ENCODE assay signal across 8 cellular contexts in the genomic region with DNA sequence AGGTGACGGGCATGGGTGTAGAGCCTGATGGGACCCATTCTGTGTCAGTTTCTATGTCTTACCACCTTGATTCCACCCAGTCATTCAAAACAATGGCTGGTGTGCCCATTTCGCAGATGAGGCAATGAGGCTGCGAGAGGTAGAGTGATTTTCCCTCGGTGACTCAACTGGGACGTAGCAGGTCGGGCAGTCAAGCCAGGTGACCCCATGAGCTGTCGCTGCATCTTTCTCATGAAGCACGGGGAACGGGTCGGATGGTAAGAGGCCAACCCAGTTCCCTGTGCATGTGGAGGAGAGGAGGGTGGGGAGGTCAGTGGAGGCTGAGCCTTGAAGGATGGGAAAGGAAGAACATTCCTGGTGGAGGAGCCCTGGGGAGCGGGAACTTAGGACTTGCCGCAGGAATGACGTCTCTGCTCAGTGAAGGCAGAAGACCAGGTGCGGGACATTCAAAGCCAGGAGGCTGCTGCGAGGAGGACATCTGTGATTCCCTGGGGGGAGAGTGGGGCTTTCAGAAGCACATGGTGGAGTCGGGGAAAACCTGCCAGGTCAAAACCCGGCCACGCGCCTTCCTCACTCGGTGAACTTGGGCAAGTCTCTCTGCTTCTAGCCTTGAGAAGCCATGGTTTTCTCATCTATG.
A peak's percentile ranks its signal among the peaks of the same experiment; 100 is the strongest.
DNase-seq lines count a peak whose midpoint lies in the region; ATAC-seq and TF ChIP-seq lines count a peak whose summit lies in the region.

No MANE protein-coding gene starts in this region.

- ATAC-seq in GM18505 (IDR thresholded peaks at IDR 0.05; ENCODE audit: unreplicated experiment) = no peak
- ATAC-seq in central memory CD8-positive, alpha-beta T cell (replicated peaks; ENCODE audit: extremely low read depth, poor library complexity, severe bottlenecking) = no peak

- H3K27me3 Mint-ChIP-seq in central memory CD8-positive, alpha-beta T cell = no peaks in the 10 kb centered on the region

- H3K36me3 Mint-ChIP-seq in central memory CD8-positive, alpha-beta T cell (ENCODE audit: insufficient read depth) = peaks cover 50% of the 10 kb centered on the region

- peak; percentile 48 for TF ChIP-seq POLR2A in GM18505 (IDR thresholded peaks at IDR 0.05; ENCODE audit: borderline replicate concordance, extremely low read depth, insufficient read depth, insufficient read length)

- H3K4me3 Mint-ChIP-seq in central memory CD8-positive, alpha-beta T cell = peak overlapping the region; percentile 98

- DNase-seq in T-helper 22 cell (ENCODE audit: low read depth) (peak; percentile 19), inferior parietal cortex (ENCODE audit: extremely low spot score) (no peak), EL (no peak), iPS-NIHi7 (ENCODE audit: extremely low spot score) (no peak), DMS79 (lab: John Stamatoyannopoulos, UW) (no peak)
- no peak for DNase-seq in central memory CD8-positive, alpha-beta T cell (ENCODE audit: low spot score in 2 of 2)
- DNase-seq in stimulated activated CD4-positive, alpha-beta T cell treated with anti-CD3 and anti-CD28 coated beads, Interleukin-2, amount 100 ng/mL, for 24 hours = peak; percentile 55 to 58

- H3K9me3 Mint-ChIP-seq in central memory CD8-positive, alpha-beta T cell = no peaks in the 10 kb centered on the region

- peaks cover 91% of the 10 kb centered on the region for H3K4me1 Mint-ChIP-seq in central memory CD8-positive, alpha-beta T cell

- peak overlapping the region; percentile 100 for H3K27ac Mint-ChIP-seq in central memory CD8-positive, alpha-beta T cell (ENCODE audit: low read depth)

Comparison
In these comparisons a context has a peak if more than half of its experiments do, and no peak if none do; other contexts are left out.
1. DNase-seq: peak in T-helper 22 cell (single experiment) and stimulated activated CD4-positive, alpha-beta T cell treated with anti-CD3 and anti-CD28 coated beads, Interleukin-2, amount 100 ng/mL, for 24 hours (2 of 2); none in central memory CD8-positive, alpha-beta T cell (0 of 2), inferior parietal cortex (single experiment), EL (single experiment), iPS-NIHi7 (single experiment) and DMS79 (single experiment).